Comparison of ENCODE assay signal across 8 cellular contexts in the genomic region with DNA sequence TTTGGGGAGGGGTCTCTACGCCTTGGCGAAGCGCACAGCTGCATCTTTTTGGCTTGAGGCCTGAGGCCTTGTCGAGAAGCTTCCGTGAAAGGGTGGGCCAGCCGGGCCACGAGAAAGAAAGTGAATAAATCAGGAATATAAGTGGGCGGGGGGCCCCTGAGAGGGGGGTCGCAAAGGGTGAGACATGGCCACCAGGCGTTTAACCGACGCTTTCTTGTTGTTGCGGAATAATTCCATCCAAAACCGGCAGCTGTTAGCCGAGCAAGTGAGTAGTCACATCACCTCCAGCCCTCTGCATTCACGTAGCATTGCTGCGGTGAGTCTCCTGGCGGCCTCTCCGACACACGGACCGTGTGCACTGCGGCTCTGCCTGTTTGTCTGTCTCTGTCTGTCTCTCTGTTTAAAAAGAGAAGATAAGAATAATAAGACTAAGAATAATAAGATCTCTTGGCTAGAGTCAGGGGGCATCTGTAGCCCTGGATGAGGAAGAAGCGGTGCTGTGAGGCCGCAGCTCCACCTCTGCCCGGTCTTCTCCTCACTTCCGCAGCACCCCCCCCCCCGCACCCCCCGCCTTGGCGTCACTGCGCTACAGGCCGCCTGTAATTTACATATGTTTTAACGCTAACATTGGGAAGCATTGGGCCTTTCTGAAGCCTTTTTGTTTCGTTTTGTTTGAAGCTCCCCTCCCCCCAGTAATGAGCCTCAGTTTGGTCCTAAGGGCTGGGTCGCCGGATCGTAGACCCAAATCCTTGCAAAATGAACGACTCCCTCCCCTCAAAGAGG. TPM values are rescaled to one million over a fixed set of nuclear protein-coding genes. Genes with fewer than 3 reads are reported as not detected.
DNase-seq lines count a peak whose midpoint lies in the region; FAIRE-seq and TF ChIP-seq lines count a peak whose summit lies in the region.

No MANE protein-coding gene starts in this region.

- TF ChIP-seq CTCF in CD14-positive monocyte (IDR thresholded peaks at IDR 0.05) (no peak), neural crest cell (conservative IDR thresholded peaks at IDR 0.05) (peak; percentile 27), type B pancreatic cell (conservative IDR thresholded peaks at IDR 0.05) (peak; percentile 22)

- peak overlapping the region; percentile 96 to 99 (median 98) for H3K27ac Mint-ChIP-seq in CD14-positive monocyte
- peak overlapping the region; percentile 99 for H3K27ac Mint-ChIP-seq in neural crest cell (ENCODE audit: unreplicated experiment)
- H3K27ac Mint-ChIP-seq in type B pancreatic cell = peak overlapping the region; percentile 98

- H3K4me1 Mint-ChIP-seq in CD14-positive monocyte = peaks cover 29% of the 10 kb centered on the region
- H3K4me1 Mint-ChIP-seq in neural crest cell = peaks cover 43% of the 10 kb centered on the region
- peaks cover 31% of the 10 kb centered on the region for H3K4me1 Mint-ChIP-seq in type B pancreatic cell (ENCODE audit: unreplicated experiment)

- H3K9me3 ChIP-seq in SJCRH30 (replicated peaks) = no peaks in the 10 kb centered on the region

- peak overlapping the region; percentile 73 for H3K27ac ChIP-seq in SJCRH30

- H3K4me3 Mint-ChIP-seq in CD14-positive monocyte (peak overlapping the region; percentile 96 to 97), neural crest cell (peak overlapping the region; percentile 98), type B pancreatic cell (peak overlapping the region; percentile 100)

- H3K4me3 ChIP-seq in SJCRH30 = peak overlapping the region; percentile 92

- no peaks in the 10 kb centered on the region for H3K27me3 ChIP-seq in SJCRH30

- H3K27me3 Mint-ChIP-seq in CD14-positive monocyte (ENCODE audit: low read depth in 3 of 3) (peaks cover 10 to 13% (median 13%) of the 10 kb centered on the region in 3 donors), neural crest cell (ENCODE audit: low read depth) (no peaks in the 10 kb centered on the region), type B pancreatic cell (no peaks in the 10 kb centered on the region)

- peak; percentile 89 for FAIRE-seq in GM19239 (lab: Jason Lieb, UNC)
- FAIRE-seq in frontal cortex (lab: Jason Lieb, UNC) = no peak

- intact Hi-C loops in CD14-positive monocyte (cut with micrococcal nuclease) = loop anchor here (2.0 to 10.0 kb wide), 7 partner anchors 41 to 393 kb away; partner anchors contain the start of genes NPEPL1 (in 2 of the 2), VAPB (in 2 of the 2), PRELID3B (in 1 of the 2) and RAB22A (in 1 of the 2)

- H3K9me3 Mint-ChIP-seq in CD14-positive monocyte = peaks cover 0 to 6% (median 0%) of the 10 kb centered on the region in 7 donors
- no peaks in the 10 kb centered on the region for H3K9me3 Mint-ChIP-seq in neural crest cell
- H3K9me3 Mint-ChIP-seq in type B pancreatic cell = no peaks in the 10 kb centered on the region

- H3K36me3 Mint-ChIP-seq in CD14-positive monocyte (peaks cover 6 to 10% of the 10 kb centered on the region in 2 donors), neural crest cell (ENCODE audit: low read depth) (no peaks in the 10 kb centered on the region), type B pancreatic cell (no peaks in the 10 kb centered on the region)

- H3K36me3 ChIP-seq in SJCRH30 = peaks cover 9% of the 10 kb centered on the region

- DNase-seq in CD14-positive monocyte (ENCODE audit: low spot score) (peak; percentile 74), GM19239 (ENCODE audit: insufficient read length, low spot score) (peak; percentile 69), HK-2 (ENCODE audit: unreplicated experiment) (peak; percentile 79), SJCRH30 (peak; percentile 59 to 71), frontal cortex (ENCODE audit: low spot score in 2 of 2) (peak; percentile 50 to 62), neural crest cell (ENCODE audit: low read depth, low spot score) (no peak), type B pancreatic cell (ENCODE audit: extremely low spot score, unreplicated experiment) (no peak)
- peak; percentile 58 for DNase-seq in activated naive CD4-positive, alpha-beta T cell treated with anti-CD3 and anti-CD28 coated beads, Interleukin-2, amount 50 U/mL, for 16 hours

- no peaks in the 10 kb centered on the region; the same call in none of the 2 replicates for H3K4me1 ChIP-seq in SJCRH30

RNA-seq across cellular contexts. Expression of gene STX16, which starts 0.9 kb away (rescaled TPM):
- polyA plus RNA-seq in CD14-positive monocyte = 10 to 100 TPM; 15.6 to 27.4 TPM
- 28.4 and 38.0 TPM in 2 replicates for total RNA-seq in SJCRH30 (2014; rRNA removed; shearing (Covaris generic))
- 31.4 TPM for total RNA-seq in frontal cortex
- 57.3 and 58.7 TPM in 2 replicates for total RNA-seq in neural crest cell
- 60.4 and 62.8 TPM in 2 replicates for total RNA-seq in type B pancreatic cell (ENCODE audit: low replicate concordance)

RNA-seq across cellular contexts. Expression of gene NPEPL1, which starts 40.6 kb away (rescaled TPM):
- 10 to 100 TPM; 37.6 to 39.6 TPM for polyA plus RNA-seq in CD14-positive monocyte
- 3.9 and 6.3 TPM in 2 replicates for total RNA-seq in SJCRH30 (2014; rRNA removed; shearing (Covaris generic))
- total RNA-seq in frontal cortex (10.2 TPM), neural crest cell (32.0 and 34.0 TPM in 2 replicates), type B pancreatic cell (ENCODE audit: low replicate concordance) (21.1 and 25.0 TPM in 2 replicates)

Comparison
In these comparisons a context has a peak if more than half of its experiments do, and no peak if none do; other contexts are left out.
1. DNase-seq: peak in CD14-positive monocyte (single experiment), GM19239 (single experiment), HK-2 (single experiment), SJCRH30 (2 of 2), activated naive CD4-positive, alpha-beta T cell treated with anti-CD3 and anti-CD28 coated beads, Interleukin-2, amount 50 U/mL, for 16 hours (single experiment) and frontal cortex (2 of 2); none in neural crest cell (single experiment) and type B pancreatic cell (single experiment).
2. Peak in every context shown above with its lines, with median percentiles within 50 percentile points of each other: H3K27ac Mint-ChIP-seq and H3K4me3 Mint-ChIP-seq.